ENCODE assay signal across 17 cellular contexts in the genomic region with DNA sequence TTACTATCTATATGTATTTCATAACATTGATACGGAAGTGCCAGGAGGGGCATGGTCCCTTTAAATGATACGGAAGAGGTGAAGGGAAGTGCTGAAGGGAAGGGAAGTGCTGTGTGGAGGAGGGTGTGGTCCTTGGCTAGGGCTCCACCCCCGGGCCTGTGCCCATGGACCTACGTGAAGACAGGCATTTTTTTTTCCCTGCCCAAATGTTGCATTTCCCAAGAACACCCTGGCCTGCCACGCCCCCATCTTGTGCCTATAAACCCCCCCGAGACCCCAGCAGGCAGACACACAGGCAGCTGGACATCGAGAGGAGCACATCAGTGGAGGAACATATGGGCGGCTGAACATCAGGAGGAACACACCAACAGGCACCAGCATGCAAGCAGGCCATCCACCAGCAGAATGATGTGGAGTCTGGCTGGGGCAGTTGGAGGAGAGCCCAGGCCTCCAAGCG.
DNase-seq lines count a peak whose midpoint lies in the region; ATAC-seq and TF ChIP-seq lines count a peak whose summit lies in the region.
"Had no signal": no experiment of that assay in that cellular context is flagged by ENCODE, and none has a peak within 500 bp of the region (broad histone marks: within the 10 kb centered on the region; RNA-seq: fewer than 3 reads in every experiment).

No MANE protein-coding gene starts in this region.

- no peaks in the 10 kb centered on the region for H3K27me3 ChIP-seq in SJCRH30

- H3K36me3 ChIP-seq in SJCRH30 (no peaks in the 10 kb centered on the region), OCI-LY7 (ENCODE audit: insufficient read depth, low read length) (no peaks in the 10 kb centered on the region)

- BruUV-seq in OCI-LY7 (replicated peaks; lab: Mats Ljungman, UMichigan), result no TSS peak

- no peak overlapping the region for H3K4me3 Mint-ChIP-seq in activated naive CD4-positive, alpha-beta T cell treated with anti-CD3 and anti-CD28 coated beads for 36 hours
- H3K4me3 Mint-ChIP-seq: immature natural killer cell; stimulated activated naive CD8-positive, alpha-beta T cell treated with anti-CD3 and anti-CD28 coated beads, Interleukin-15, amount 100 ng/mL, for 72 hours; T-helper 17 cell; type B pancreatic cell had no signal

- H3K4me1 ChIP-seq in SJCRH30 (no peaks in the 10 kb centered on the region), OCI-LY7 (ENCODE audit: insufficient read depth, low read length, poor library complexity, severe bottlenecking) (no peaks in the 10 kb centered on the region)

- in situ Hi-C loops in G401 (cut with HindIII; ENCODE audit: low sequenced_read_pairs) (no loop called here), GM13977 (cut with MboI; ENCODE audit: low pct_unique_long_range_greater_than_20kb, low sequenced_read_pairs, unreplicated experiment) (no loop called here)

- CTCF ChIA-PET in activated naive CD4-positive, alpha-beta T cell treated with anti-CD3 and anti-CD28 coated beads for 36 hours (lab: Charles Lee), result no interaction called here
- CTCF ChIA-PET in OCI-LY7 (lab: Charles Lee; ENCODE audit: unreplicated experiment), result no interaction called here

- no peak for TF ChIP-seq CTCF in OCI-LY7 (conservative IDR thresholded peaks at IDR 0.05; ENCODE audit: low read length)
- TF ChIP-seq CTCF in GM13977 (IDR thresholded peaks at IDR 0.05; ENCODE audit: extremely low read depth, insufficient read depth, missing control alignments), result no peak

- H3K36me3 Mint-ChIP-seq in activated naive CD4-positive, alpha-beta T cell treated with anti-CD3 and anti-CD28 coated beads for 36 hours (ENCODE audit: low read depth), result peaks cover 1% of the 10 kb centered on the region
- H3K36me3 Mint-ChIP-seq: type B pancreatic cell had no signal

- H3K9me2 ChIP-seq in OCI-LY7 (ENCODE audit: insufficient read depth, low read length), result no peaks in the 10 kb centered on the region

- H3K9me3 ChIP-seq in SJCRH30 (replicated peaks) (no peaks in the 10 kb centered on the region), OCI-LY7 (ENCODE audit: low read length) (peaks cover 12% of the 10 kb centered on the region)

- no peaks in the 10 kb centered on the region for H3K79me2 ChIP-seq in OCI-LY7 (ENCODE audit: insufficient read depth, low read depth, low read length)

- POLR2A ChIA-PET in OCI-LY7 (lab: Charles Lee), result no interaction called here

- no peak overlapping the region for H2AFZ ChIP-seq in OCI-LY7 (ENCODE audit: low read length)

- ATAC-seq in left lobe of liver, result peak; percentile 60
- no peak for ATAC-seq in HG02840 (IDR thresholded peaks at IDR 0.05; ENCODE audit: low FRiP score, unreplicated experiment)
- ATAC-seq: stimulated activated naive CD8-positive, alpha-beta T cell treated with anti-CD3 and anti-CD28 coated beads, Interleukin-15, amount 100 ng/mL, for 72 hours; T-helper 17 cell had no signal

- H3K4me3 ChIP-seq in SJCRH30 (no peak overlapping the region), OCI-LY7 (ENCODE audit: low read depth, low read length, poor library complexity, severe bottlenecking) (no peak overlapping the region)

- peaks cover 13% of the 10 kb centered on the region for H3K9me3 Mint-ChIP-seq in activated naive CD4-positive, alpha-beta T cell treated with anti-CD3 and anti-CD28 coated beads for 36 hours

- intact Hi-C loops in activated naive CD4-positive, alpha-beta T cell treated with anti-CD3 and anti-CD28 coated beads for 36 hours (cut with micrococcal nuclease), result loop anchor here (5.0 kb wide), 1 partner anchor 367 kb away; a partner anchor contains a TSS
- intact Hi-C loops in OCI-LY7 (cut with micrococcal nuclease; ENCODE audit: unreplicated experiment), result loop anchor here (10.0 kb wide), 1 partner anchor 231 kb away; no protein-coding TSS in a partner anchor

- H3K27ac ChIP-seq in SJCRH30, result no peak overlapping the region
- no peak overlapping the region for H3K27ac ChIP-seq in OCI-LY7 (ENCODE audit: low read depth, low read length, poor library complexity, severe bottlenecking)

- DNase-seq in G401 (ENCODE audit: low spot score), result peak; percentile 34
- peak; percentile 78 for DNase-seq in NCI-H1694 treated with DMSO at 0.1 percent for 48 hours (lab: John Stamatoyannopoulos, UW)
- DNase-seq in SJCRH30, result peak; percentile 20 to 37
- DNase-seq in left lobe of liver (ENCODE audit: low spot score), result no peak
- DNase-seq in activated naive CD4-positive, alpha-beta T cell treated with anti-CD3 and anti-CD28 coated beads for 36 hours, result no peak
- no peak for DNase-seq in OCI-LY7 (ENCODE audit: low spot score)
- DNase-seq in GM13977 (ENCODE audit: low spot score), result no peak
- DNase-seq: activated CD4-positive, CD25-positive, alpha-beta regulatory T cell treated with anti-CD3 and anti-CD28 coated beads, Interleukin-2, amount 50 U/mL, for 72 hours; COR-L47; cortex of kidney; immature natural killer cell; Karpas-422; NCI-H1417; stimulated activated naive CD8-positive, alpha-beta T cell treated with anti-CD3 and anti-CD28 coated beads, Interleukin-15, amount 100 ng/mL, for 72 hours; T-helper 17 cell had no signal

- no peak overlapping the region for H3K27ac Mint-ChIP-seq in activated naive CD4-positive, alpha-beta T cell treated with anti-CD3 and anti-CD28 coated beads for 36 hours
- H3K27ac Mint-ChIP-seq: immature natural killer cell; stimulated activated naive CD8-positive, alpha-beta T cell treated with anti-CD3 and anti-CD28 coated beads, Interleukin-15, amount 100 ng/mL, for 72 hours; T-helper 17 cell; type B pancreatic cell had no signal

- H3K4me2 ChIP-seq in OCI-LY7 (ENCODE audit: low read length), result no peak overlapping the region

- H4K20me1 ChIP-seq in OCI-LY7 (ENCODE audit: insufficient read depth, low read length), result no peaks in the 10 kb centered on the region

- H3K27me3 Mint-ChIP-seq in activated naive CD4-positive, alpha-beta T cell treated with anti-CD3 and anti-CD28 coated beads for 36 hours (ENCODE audit: low read depth), result no peaks in the 10 kb centered on the region
- H3K27me3 Mint-ChIP-seq: stimulated activated naive CD8-positive, alpha-beta T cell treated with anti-CD3 and anti-CD28 coated beads, Interleukin-15, amount 100 ng/mL, for 72 hours; T-helper 17 cell; type B pancreatic cell had no signal

- peaks cover 6% of the 10 kb centered on the region for H3K4me1 Mint-ChIP-seq in activated naive CD4-positive, alpha-beta T cell treated with anti-CD3 and anti-CD28 coated beads for 36 hours (ENCODE audit: low read depth)
- H3K4me1 Mint-ChIP-seq: immature natural killer cell; stimulated activated naive CD8-positive, alpha-beta T cell treated with anti-CD3 and anti-CD28 coated beads, Interleukin-15, amount 100 ng/mL, for 72 hours had no signal

Comparison
In these comparisons a context has a peak if more than half of its experiments do, and no peak if none do; other contexts are left out.
1. DNase-seq: peak in G401 (single experiment), NCI-H1694 treated with DMSO at 0.1 percent for 48 hours (single experiment) and SJCRH30 (2 of 2); none in left lobe of liver (single experiment), activated naive CD4-positive, alpha-beta T cell treated with anti-CD3 and anti-CD28 coated beads for 36 hours (single experiment), OCI-LY7 (single experiment) and GM13977 (single experiment).